Comparison of ENCODE assay signal across 8 cellular contexts in genomic region chr11:86671386-86672006, GRCh38. TPM values are rescaled to one million over a fixed set of nuclear protein-coding genes. Genes with fewer than 3 reads are reported as not detected.
DNase-seq lines count a peak whose midpoint lies in the region; ATAC-seq, FAIRE-seq and TF ChIP-seq lines count a peak whose summit lies in the region.

No MANE protein-coding gene starts in this region.

- H3K36me3 ChIP-seq in kidney (ENCODE audit: control insufficient read depth in 1 of 2, insufficient read depth in 2 of 2, low read length in 2 of 2) (no peaks in the 10 kb centered on the region), spleen (no peaks in the 10 kb centered on the region)

- peaks cover 0 to 18% (median 9%) of the 10 kb centered on the region in 7 donors for H3K27me3 ChIP-seq in spleen (replicated peaks in 1 of 7)

- H3K9me3 ChIP-seq in kidney (ENCODE audit: control insufficient read depth in 1 of 2, low read length in 2 of 2) (no peaks in the 10 kb centered on the region), spleen (no peaks in the 10 kb centered on the region)

- DNase-seq in AG09309 (ENCODE audit: low read depth) = no peak
- DNase-seq in NCI-H69 (lab: John Stamatoyannopoulos, UW) = peak; percentile 82
- DNase-seq in cardiac fibroblast (ENCODE audit: low read depth in 2 of 2) = peak; percentile 44 to 64
- DNase-seq in kidney = peak; percentile 90
- DNase-seq in spleen = peak; percentile 79
- DNase-seq in putamen (ENCODE audit: low spot score) = no peak
- no peak for DNase-seq in NCI-H1048 (lab: John Stamatoyannopoulos, UW)

- H3K4me1 ChIP-seq in kidney (ENCODE audit: control insufficient read depth in 1 of 2, insufficient read depth in 1 of 2, low read depth in 1 of 2, low read length in 2 of 2) (peaks cover 5 to 8% of the 10 kb centered on the region in 2 donors), spleen (peaks cover 0 to 32% (median 24%) of the 10 kb centered on the region in 6 donors)

- TF ChIP-seq POLR2A in spleen (IDR thresholded peaks at IDR 0.05) = peak in 1 of 3 donors; percentile 32

- TF ChIP-seq CTCF in AG09309 (IDR thresholded peaks at IDR 0.05; ENCODE audit: control insufficient read depth, insufficient read depth, low read depth, low read length, missing control alignments) = no peak
- TF ChIP-seq CTCF in cardiac fibroblast (IDR thresholded peaks at IDR 0.05; ENCODE audit: low read depth, low read length) = no peak
- TF ChIP-seq CTCF in kidney (IDR thresholded peaks at IDR 0.05; ENCODE audit: borderline replicate concordance, extremely low read depth, insufficient read depth) = no peak
- TF ChIP-seq CTCF in spleen (IDR thresholded peaks at IDR 0.05 in 8 of 11, conservative IDR thresholded peaks at IDR 0.05 in 3 of 11) = no peak

- peak; percentile 45 for ATAC-seq in GM18907 (IDR thresholded peaks at IDR 0.05; ENCODE audit: unreplicated experiment)

- H3K9ac ChIP-seq in kidney (ENCODE audit: low read length in 2 of 2) = peak overlapping the region; percentile 89 to 90

- FAIRE-seq in kidney (lab: Jason Lieb, UNC) = no peak

- 3 to 4% (median 3%) methylated on average over 23 to 36 of the region's 36 CpGs for WGBS in spleen, 5 donors

- H3K27ac ChIP-seq in kidney (ENCODE audit: low read depth in 2 of 2, low read length in 2 of 2) (peak overlapping the region; percentile 94 to 96), spleen (peak overlapping the region; percentile 72 to 91 (median 87))

- intact Hi-C loops in kidney (cut with DNase I) (no loop called here), spleen (cut with DNase I; ENCODE audit: low total_unique reads) (no loop called here)

- H3K4me3 ChIP-seq in AG09309 (ENCODE audit: control insufficient read depth, low read depth, low read length) (peak overlapping the region; percentile 77), cardiac fibroblast (replicated peaks in 1 of 2; ENCODE audit: low read depth in 2 of 2, low read length in 2 of 2) (peak overlapping the region; percentile 70 to 78), kidney (ENCODE audit: low read length in 2 of 2) (peak overlapping the region; percentile 79 to 84), spleen (peak overlapping the region; percentile 51 to 77 (median 67))

RNA-seq across cellular contexts. Expression of gene ME3, which starts 0.9 kb away (rescaled TPM):
- 13.2 TPM for total RNA-seq in kidney
- polyA plus RNA-seq in kidney (ENCODE audit: insufficient read depth, low read depth, low replicate concordance) = 32.2 TPM
- 10 to 100 TPM; 13.9 to 25.9 (median 21.0) TPM for total RNA-seq in spleen
- 10 to 100 TPM in 2 of 3 donors, 1 to 10 TPM in 1; 6.4 to 15.2 (median 13.9) TPM for polyA plus RNA-seq in spleen

Comparison
In these comparisons a context has a peak if more than half of its experiments do, and no peak if none do; other contexts are left out.
1. DNase-seq: peak in NCI-H69 (single experiment), cardiac fibroblast (2 of 2), kidney (single experiment) and spleen (single experiment); none in AG09309 (single experiment), putamen (single experiment) and NCI-H1048 (single experiment).
2. Peak in every context shown above with its lines, with median percentiles within 50 percentile points of each other: H3K4me3 ChIP-seq.